In the genomic region with DNA sequence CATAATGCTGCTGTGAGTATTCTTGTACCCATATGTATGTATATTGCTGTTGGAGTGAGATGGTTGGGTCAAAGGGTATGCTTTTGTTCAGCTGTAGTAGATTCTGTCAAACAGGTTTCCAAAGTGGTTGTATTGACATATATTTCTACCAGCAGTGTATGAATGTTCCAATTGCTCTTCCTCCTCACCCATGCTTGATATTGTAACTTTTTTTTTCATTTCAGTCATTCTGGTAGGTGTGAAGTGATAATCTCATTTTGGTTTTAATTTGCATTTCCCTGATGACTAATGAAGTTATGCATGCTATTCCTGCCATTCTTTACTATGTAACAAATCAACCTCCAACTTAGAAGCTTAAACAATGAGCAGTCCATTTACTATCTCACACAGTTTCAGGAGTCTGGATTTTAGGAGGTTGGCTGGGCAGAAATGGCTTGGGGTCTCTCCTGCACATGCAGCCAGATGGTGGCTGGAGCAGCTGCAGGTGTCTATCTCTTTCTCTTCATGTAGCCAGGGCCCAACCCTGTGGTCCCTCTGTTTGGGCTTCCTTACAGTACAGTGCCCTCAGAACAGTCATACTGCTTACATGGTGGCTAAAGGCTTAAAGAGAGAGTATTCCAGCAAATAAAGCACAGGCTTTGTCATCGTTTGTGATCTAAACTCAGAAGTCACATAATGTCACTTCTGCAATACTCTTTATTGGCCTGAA, we compare ENCODE assay signal across 1 cellular context.
TF ChIP-seq lines count a peak whose summit lies in the region.

No MANE protein-coding gene starts in this region.

TF ChIP-seq in GM12878, 131 proteins besides CTCF, POLR2A, EP300 and RAD21:
- TF ChIP-seq MYC (IDR thresholded peaks at IDR 0.05; ENCODE audit: insufficient read depth, insufficient read length, insufficient replicate concordance, low read length, severe bottlenecking), result no peak
